ENCODE assay signal across 9 cellular contexts in genomic region chr2:241357531-241357930, GRCh38. TPM values are rescaled to one million over a fixed set of nuclear protein-coding genes. Genes with fewer than 3 reads are reported as not detected.
A peak's percentile ranks its signal among the peaks of the same experiment; 100 is the strongest.
DNase-seq lines count a peak whose midpoint lies in the region; ATAC-seq and TF ChIP-seq lines count a peak whose summit lies in the region.
"Had no signal": no experiment of that assay in that cellular context is flagged by ENCODE, and none has a peak within 500 bp of the region (broad histone marks: within the 10 kb centered on the region; RNA-seq: fewer than 3 reads in every experiment).

No MANE protein-coding gene starts in this region.

- H3K9me3 ChIP-seq in AG04450 (ENCODE audit: control insufficient read depth, insufficient read depth, low read length): no peaks in the 10 kb centered on the region; the same call in 1 of the 2 replicates
- no peaks in the 10 kb centered on the region for H3K9me3 ChIP-seq in HAP-1

- WGBS in mesendoderm (ENCODE audit: extremely low coverage, insufficient coverage, low lambda C conversion rate): no CpG with 5 or more reads among the region's 3 CpGs

- H3K4me1 ChIP-seq in HAP-1 (peaks cover 12% of the 10 kb centered on the region), mesendoderm (ENCODE audit: control insufficient read depth, low read depth, low read length) (peaks cover 18% of the 10 kb centered on the region)

- H3K4ac ChIP-seq in mesendoderm (ENCODE audit: low read depth, low read length): no peak overlapping the region

- no peak overlapping the region for H3K23ac ChIP-seq in mesendoderm (ENCODE audit: low read length)

- peaks cover 22% of the 10 kb centered on the region for H3K79me1 ChIP-seq in mesendoderm (ENCODE audit: low read length)

- no peak overlapping the region for H3K18ac ChIP-seq in mesendoderm (ENCODE audit: low read length)

- no peaks in the 10 kb centered on the region for H3K27me3 Mint-ChIP-seq in activated naive CD8-positive, alpha-beta T cell treated with anti-CD3 and anti-CD28 coated beads, Interleukin-2, amount 10 ng/mL, durations not matched to agents 7 days and 5 days

- no peaks in the 10 kb centered on the region for H3K36me3 Mint-ChIP-seq in activated naive CD8-positive, alpha-beta T cell treated with anti-CD3 and anti-CD28 coated beads, Interleukin-2, amount 10 ng/mL, durations not matched to agents 7 days and 5 days

- ATAC-seq in activated naive CD8-positive, alpha-beta T cell treated with anti-CD3 and anti-CD28 coated beads, Interleukin-2, amount 10 ng/mL, durations not matched to agents 7 days and 5 days (ENCODE audit: low read depth): no peak
- ATAC-seq in HG03521 (IDR thresholded peaks at IDR 0.05; ENCODE audit: unreplicated experiment): no peak

- H2AK5ac ChIP-seq in mesendoderm (ENCODE audit: low read length): no peak overlapping the region

- no peak overlapping the region for H3K27ac Mint-ChIP-seq in activated naive CD8-positive, alpha-beta T cell treated with anti-CD3 and anti-CD28 coated beads, Interleukin-2, amount 10 ng/mL, durations not matched to agents 7 days and 5 days

- H3K9ac ChIP-seq in mesendoderm (ENCODE audit: low read length): peak overlapping the region; percentile 49

- no peak overlapping the region for H2BK120ac ChIP-seq in mesendoderm (ENCODE audit: low read depth, low read length)

- CTCF ChIA-PET in AG04450 (lab: Charles Lee): interaction anchor here (0.6 kb wide), 1 partner anchor 302 kb away, joined by 3 read pairs; no protein-coding TSS in a partner anchor

- peak overlapping the region; percentile 87 for H3K4me3 Mint-ChIP-seq in activated naive CD8-positive, alpha-beta T cell treated with anti-CD3 and anti-CD28 coated beads, Interleukin-2, amount 10 ng/mL, durations not matched to agents 7 days and 5 days

- H3K4me1 Mint-ChIP-seq in activated naive CD8-positive, alpha-beta T cell treated with anti-CD3 and anti-CD28 coated beads, Interleukin-2, amount 10 ng/mL, durations not matched to agents 7 days and 5 days: peaks cover 14% of the 10 kb centered on the region

- DNase-seq in AG04450 (ENCODE audit: low read depth, low spot score) (no peak), HAP-1 (ENCODE audit: low spot score in 2 of 2) (no peak), mesendoderm (no peak), NCI-H128 (lab: John Stamatoyannopoulos, UW; ENCODE audit: unreplicated experiment) (no peak), NK-92 (lab: John Stamatoyannopoulos, UW; ENCODE audit: unreplicated experiment) (no peak), NOMO-1 treated with DMSO at 0.1 percent for 48 hours (lab: John Stamatoyannopoulos, UW; ENCODE audit: unreplicated experiment) (no peak)
- DNase-seq in activated naive CD8-positive, alpha-beta T cell treated with anti-CD3 and anti-CD28 coated beads, Interleukin-2, amount 10 ng/mL, durations not matched to agents 7 days and 5 days: no peak
- DNase-seq: NCI-H748 treated with DMSO at 0.1 percent for 48 hours had no signal

- H3K27ac ChIP-seq in AG04450 (ENCODE audit: low read depth, low read length): no peak overlapping the region
- H3K27ac ChIP-seq in mesendoderm (ENCODE audit: low read depth, low read length): no peak overlapping the region

- H2BK5ac ChIP-seq in mesendoderm (ENCODE audit: low read length): no peak overlapping the region

- H3K4me2 ChIP-seq in mesendoderm (ENCODE audit: low read length): peak overlapping the region; percentile 18

- no peak overlapping the region for H2BK15ac ChIP-seq in mesendoderm (replicated peaks; ENCODE audit: low read depth)

- in situ Hi-C loops in HAP-1 (cut with MboI; ENCODE audit: low sequenced_read_pairs): loop anchor here (10.0 kb wide), 1 partner anchor 527 kb away; no protein-coding TSS in a partner anchor

- H3K4me3 ChIP-seq in AG04450 (ENCODE audit: low read depth, low read length): peak overlapping the region; percentile 33
- peak overlapping the region; percentile 83 for H3K4me3 ChIP-seq in HAP-1
- H3K4me3 ChIP-seq in mesendoderm (ENCODE audit: low read length): no peak overlapping the region

- POLR2A ChIA-PET in AG04450 (lab: Yijun Ruan, JAX): no interaction called here
- POLR2A ChIA-PET in activated naive CD8-positive, alpha-beta T cell treated with anti-CD3 and anti-CD28 coated beads, Interleukin-2, amount 10 ng/mL, durations not matched to agents 7 days and 5 days (lab: Charles Lee): no interaction called here

- H3K36me3 ChIP-seq in HAP-1 (replicated peaks) (peaks cover 16% of the 10 kb centered on the region), mesendoderm (ENCODE audit: control insufficient read depth, insufficient read depth, low read length) (no peaks in the 10 kb centered on the region)

- peak overlapping the region; percentile 49 for H3K56ac ChIP-seq in mesendoderm (ENCODE audit: low read length)

- peaks cover 35% of the 10 kb centered on the region for H3K79me2 ChIP-seq in mesendoderm (ENCODE audit: control insufficient read depth, insufficient read depth, low read length)

- no peak for TF ChIP-seq CTCF in AG04450 (IDR thresholded peaks at IDR 0.05; ENCODE audit: low read depth, low read length)

- H3K9me3 Mint-ChIP-seq in activated naive CD8-positive, alpha-beta T cell treated with anti-CD3 and anti-CD28 coated beads, Interleukin-2, amount 10 ng/mL, durations not matched to agents 7 days and 5 days: no peaks in the 10 kb centered on the region

- no peak overlapping the region for H4K8ac ChIP-seq in mesendoderm (ENCODE audit: low read depth, low read length)

- H3K27me3 ChIP-seq in AG04450 (ENCODE audit: control insufficient read depth, insufficient read depth, low read length) (no peaks in the 10 kb centered on the region), HAP-1 (ENCODE audit: low read depth) (no peaks in the 10 kb centered on the region), mesendoderm (ENCODE audit: insufficient read depth, low read length, poor library complexity) (no peaks in the 10 kb centered on the region)

- no peak overlapping the region for H4K5ac ChIP-seq in mesendoderm (ENCODE audit: low read length)

RNA-seq across cellular contexts. Expression of gene FARP2, which starts 1.4 kb away (rescaled TPM):
- polyA plus RNA-seq in AG04450 (2011; rRNA removed): 25.4 and 27.0 TPM in 2 replicates
- polyA minus RNA-seq in AG04450 (2011; rRNA and poly(A)+ RNA removed): 50.5 and 58.7 TPM in 2 replicates
- 10 to 100 TPM; 17.7 to 18.3 TPM for total RNA-seq in activated naive CD8-positive, alpha-beta T cell treated with anti-CD3 and anti-CD28 coated beads, Interleukin-2, amount 10 ng/mL, durations not matched to agents 7 days and 5 days
- 13.8 TPM for polyA plus RNA-seq in mesendoderm (2013, experiment 1 of 2)
- 13.4 TPM for polyA plus RNA-seq in mesendoderm (2013, experiment 2 of 2)

RNA-seq across cellular contexts. Expression of gene SEPTIN2, which starts 41.8 kb away (rescaled TPM):
- polyA plus RNA-seq in AG04450 (2011; rRNA removed): 788 and 1,080 TPM in 2 replicates
- 366 and 582 TPM in 2 replicates for polyA minus RNA-seq in AG04450 (2011; rRNA and poly(A)+ RNA removed)
- total RNA-seq in activated naive CD8-positive, alpha-beta T cell treated with anti-CD3 and anti-CD28 coated beads, Interleukin-2, amount 10 ng/mL, durations not matched to agents 7 days and 5 days: 100 to 1,000 TPM; 259 to 275 TPM
- 265 TPM for polyA plus RNA-seq in mesendoderm (2013, experiment 1 of 2)
- polyA plus RNA-seq in mesendoderm (2013, experiment 2 of 2): 261 TPM

RNA-seq across cellular contexts. Expression of gene HDLBP, which starts 42.1 kb away (rescaled TPM):
- polyA plus RNA-seq in AG04450 (2011; rRNA removed): 707 and 731 TPM in 2 replicates
- polyA minus RNA-seq in AG04450 (2011; rRNA and poly(A)+ RNA removed): 1,398 and 1,782 TPM in 2 replicates
- total RNA-seq in activated naive CD8-positive, alpha-beta T cell treated with anti-CD3 and anti-CD28 coated beads, Interleukin-2, amount 10 ng/mL, durations not matched to agents 7 days and 5 days: 100 to 1,000 TPM; 158 TPM
- polyA plus RNA-seq in mesendoderm (2013, experiment 1 of 2): 303 TPM
- 315 TPM for polyA plus RNA-seq in mesendoderm (2013, experiment 2 of 2)
